ENCODE assay signal across 1 cellular context in genomic region chr6:26305097-26305841, GRCh38.
TF ChIP-seq lines count a peak whose summit lies in the region.

No MANE protein-coding gene starts in this region.

TF ChIP-seq in HEK293, 187 proteins besides CTCF, POLR2A, EP300 and RAD21 (continued from another document):
- TF ChIP-seq ZBTB17 (tag by site-specific recombination; IDR thresholded peaks at IDR 0.05) (peak; percentile 93), ZNF654 (tag by site-specific recombination; IDR thresholded peaks at IDR 0.05; ENCODE audit: low read depth) (no peak)
